In the genomic region with DNA sequence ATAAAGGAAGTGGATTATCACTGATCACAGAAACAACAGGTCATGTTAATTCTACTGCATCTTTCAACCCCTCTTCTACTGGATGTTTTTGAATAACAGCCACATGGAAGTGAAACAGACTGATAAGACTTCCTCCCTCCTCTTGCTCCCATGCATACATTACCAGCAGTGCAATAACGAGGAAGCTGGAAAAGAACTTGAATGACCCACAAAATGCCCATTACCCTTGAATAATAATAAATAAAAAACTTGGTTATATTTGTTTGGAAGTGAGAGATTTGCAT, we compare ENCODE assay signal across 25 cellular contexts. TPM values are rescaled to one million over a fixed set of nuclear protein-coding genes. Genes with fewer than 3 reads are reported as not detected.
"Had no signal": no experiment of that assay in that cellular context is flagged by ENCODE, and none has a peak within 500 bp of the region (broad histone marks: within the 10 kb centered on the region; RNA-seq: fewer than 3 reads in every experiment).

No MANE protein-coding gene starts in this region.

- H3K36me3 ChIP-seq: transverse colon, uterus had no signal

- H3K4me1 ChIP-seq: transverse colon, uterus had no signal

- H3K27ac Mint-ChIP-seq: activated CD4-positive, alpha-beta memory T cell treated with anti-CD3 and anti-CD28 coated beads for 36 hours; activated CD4-positive, alpha-beta T cell treated with anti-CD3 and anti-CD28 coated beads for 36 hours; activated CD8-positive, alpha-beta memory T cell treated with anti-CD3 and anti-CD28 coated beads, Interleukin-2, amount 10 ng/mL, durations not matched to agents 7 days and 5 days; activated naive CD8-positive, alpha-beta T cell treated with anti-CD3 and anti-CD28 coated beads, Interleukin-2, amount 10 ng/mL, durations not matched to agents 7 days and 5 days; activated T-helper 2 cell treated with anti-CD3 and anti-CD28 coated beads, Interferon-gamma antibody, Interleukin-2, Interleukin-4, amounts not matched to agents 10 μg/mL and 5 μg/mL and 100 μg/mL, durations not matched to agents 14 hours and 24 hours and 36 hours; nephron progenitor cell; T-helper 1 cell treated with Interleukin-12 subunit alpha and Interleukin-12 subunit beta and Interleukin-4 antibody, amounts not matched to agents 30 μg/mL and 1 μg/mL, for 36 hours had no signal

- DNase-seq: activated CD4-positive, alpha-beta memory T cell treated with anti-CD3 and anti-CD28 coated beads for 36 hours; activated CD4-positive, alpha-beta T cell treated with anti-CD3 and anti-CD28 coated beads for 36 hours; activated CD8-positive, alpha-beta memory T cell treated with anti-CD3 and anti-CD28 coated beads, Interleukin-2, amount 10 ng/mL, durations not matched to agents 7 days and 5 days; activated naive CD4-positive, alpha-beta T cell treated with Interleukin-2 at 50 U/mL for 16 hours; activated naive CD8-positive, alpha-beta T cell treated with anti-CD3 and anti-CD28 coated beads, Interleukin-2, amount 10 ng/mL, durations not matched to agents 7 days and 5 days; activated T-cell treated with anti-CD3 and anti-CD28 coated beads, Interleukin-2, amount 50 U/mL, for 1 hour; cortex of kidney; effector CD4-positive, alpha-beta T cell; glutamatergic neuron; hippocampal formation; islet precursor cell; left colon; midbrain; nephron progenitor cell; occipital lobe; stimulated activated CD4-positive, alpha-beta T cell treated with anti-CD3 and anti-CD28 coated beads, Interleukin-2, amount 100 ng/mL, for 24 hours; stimulated activated naive CD8-positive, alpha-beta T cell treated with anti-CD3 and anti-CD28 coated beads, Interleukin-15, Interleukin-2, amounts not matched to agents 100 U/mL and 50 U/mL, for 24 hours; substantia nigra; transverse colon; uterus had no signal

- H3K27me3 ChIP-seq: transverse colon, uterus had no signal

- H3K4me1 Mint-ChIP-seq: activated CD4-positive, alpha-beta T cell treated with anti-CD3 and anti-CD28 coated beads for 36 hours; activated CD8-positive, alpha-beta memory T cell treated with anti-CD3 and anti-CD28 coated beads, Interleukin-2, amount 10 ng/mL, durations not matched to agents 7 days and 5 days; activated naive CD8-positive, alpha-beta T cell treated with anti-CD3 and anti-CD28 coated beads, Interleukin-2, amount 10 ng/mL, durations not matched to agents 7 days and 5 days; central memory CD8-positive, alpha-beta T cell had no signal

- H3K9me3 ChIP-seq: transverse colon, uterus had no signal

- H3K27me3 Mint-ChIP-seq: central memory CD8-positive, alpha-beta T cell; progenitor cell of endocrine pancreas had no signal

- H3K4me3 ChIP-seq: lung, transverse colon, uterus had no signal

- H3K36me3 Mint-ChIP-seq: activated CD4-positive, alpha-beta memory T cell treated with anti-CD3 and anti-CD28 coated beads for 36 hours; activated CD8-positive, alpha-beta memory T cell treated with anti-CD3 and anti-CD28 coated beads, Interleukin-2, amount 10 ng/mL, durations not matched to agents 7 days and 5 days; activated naive CD8-positive, alpha-beta T cell treated with anti-CD3 and anti-CD28 coated beads, Interleukin-2, amount 10 ng/mL, durations not matched to agents 7 days and 5 days had no signal

- H3K4me3 Mint-ChIP-seq: activated CD4-positive, alpha-beta memory T cell treated with anti-CD3 and anti-CD28 coated beads for 36 hours; activated CD4-positive, alpha-beta T cell treated with anti-CD3 and anti-CD28 coated beads for 36 hours; activated CD8-positive, alpha-beta memory T cell treated with anti-CD3 and anti-CD28 coated beads, Interleukin-2, amount 10 ng/mL, durations not matched to agents 7 days and 5 days; activated naive CD8-positive, alpha-beta T cell treated with anti-CD3 and anti-CD28 coated beads, Interleukin-2, amount 10 ng/mL, durations not matched to agents 7 days and 5 days; central memory CD8-positive, alpha-beta T cell; nephron progenitor cell; T-helper 1 cell treated with Interleukin-12 subunit alpha and Interleukin-12 subunit beta and Interleukin-4 antibody, amounts not matched to agents 30 μg/mL and 1 μg/mL, for 36 hours had no signal

- H3K9me3 Mint-ChIP-seq: activated CD4-positive, alpha-beta memory T cell treated with anti-CD3 and anti-CD28 coated beads for 36 hours; activated naive CD8-positive, alpha-beta T cell treated with anti-CD3 and anti-CD28 coated beads, Interleukin-2, amount 10 ng/mL, durations not matched to agents 7 days and 5 days; activated T-helper 2 cell treated with anti-CD3 and anti-CD28 coated beads, Interferon-gamma antibody, Interleukin-2, Interleukin-4, amounts not matched to agents 10 μg/mL and 5 μg/mL and 100 μg/mL, durations not matched to agents 14 hours and 24 hours and 36 hours; central memory CD8-positive, alpha-beta T cell; nephron progenitor cell; T-helper 1 cell treated with Interleukin-12 subunit alpha and Interleukin-12 subunit beta and Interleukin-4 antibody, amounts not matched to agents 30 μg/mL and 1 μg/mL, for 36 hours had no signal

- H3K27ac ChIP-seq: transverse colon had no signal

RNA-seq across cellular contexts. Expression of a gene that starts 51.6 kb away (rescaled TPM):
- total RNA-seq: activated CD4-positive, alpha-beta memory T cell treated with anti-CD3 and anti-CD28 coated beads for 36 hours; activated CD4-positive, alpha-beta T cell treated with anti-CD3 and anti-CD28 coated beads for 36 hours; activated CD8-positive, alpha-beta memory T cell treated with anti-CD3 and anti-CD28 coated beads, Interleukin-2, amount 10 ng/mL, durations not matched to agents 7 days and 5 days; activated naive CD8-positive, alpha-beta T cell treated with anti-CD3 and anti-CD28 coated beads, Interleukin-2, amount 10 ng/mL, durations not matched to agents 7 days and 5 days; activated T-helper 2 cell treated with anti-CD3 and anti-CD28 coated beads, Interferon-gamma antibody, Interleukin-2, Interleukin-4, amounts not matched to agents 10 μg/mL and 5 μg/mL and 100 μg/mL, durations not matched to agents 14 hours and 24 hours and 36 hours had no signal
